In genomic region chr16:12497558-12497957, GRCh38 we compare ENCODE assay signal across 22 cellular contexts.
DNase-seq lines count a peak whose midpoint lies in the region; ATAC-seq, FAIRE-seq and TF ChIP-seq lines count a peak whose summit lies in the region.
"Had no signal": no experiment of that assay in that cellular context is flagged by ENCODE, and none has a peak within 500 bp of the region (broad histone marks: within the 10 kb centered on the region; RNA-seq: fewer than 3 reads in every experiment).

No MANE protein-coding gene starts in this region.

- intact Hi-C loops in kidney (cut with DNase I) = no loop called here

- H3K4me1 Mint-ChIP-seq in progenitor cell of endocrine pancreas (ENCODE audit: low read depth) = peaks cover 8% of the 10 kb centered on the region
- H3K4me1 Mint-ChIP-seq: mesothelial cell of epicardium had no signal

- no peak for TF ChIP-seq CTCF in kidney (IDR thresholded peaks at IDR 0.05; ENCODE audit: borderline replicate concordance, extremely low read depth, insufficient read depth)
- no peak for TF ChIP-seq CTCF in progenitor cell of endocrine pancreas (IDR thresholded peaks at IDR 0.05; ENCODE audit: unreplicated experiment)

- no peaks in the 10 kb centered on the region for H3K36me3 Mint-ChIP-seq in progenitor cell of endocrine pancreas (ENCODE audit: insufficient read depth)
- H3K36me3 Mint-ChIP-seq: mesothelial cell of epicardium had no signal

- H3K4me1 ChIP-seq in kidney (ENCODE audit: control insufficient read depth in 1 of 2, insufficient read depth in 1 of 2, low read depth in 1 of 2, low read length in 2 of 2) = peaks cover 29 to 36% of the 10 kb centered on the region in 2 donors
- H3K4me1 ChIP-seq: upper lobe of right lung had no signal

- no peaks in the 10 kb centered on the region for H3K9me3 ChIP-seq in kidney (ENCODE audit: control insufficient read depth in 1 of 2, low read length in 2 of 2)
- H3K9me3 ChIP-seq: upper lobe of right lung had no signal

- H3K36me3 ChIP-seq in kidney (ENCODE audit: control insufficient read depth in 1 of 2, insufficient read depth in 2 of 2, low read length in 2 of 2) = no peaks in the 10 kb centered on the region
- H3K36me3 ChIP-seq: upper lobe of right lung had no signal

- peak overlapping the region in 1 of 2 donors; percentile 3 for H3K9ac ChIP-seq in kidney (ENCODE audit: low read length in 2 of 2)
- H3K9ac ChIP-seq: KMS-11 had no signal

- FAIRE-seq in kidney (lab: Jason Lieb, UNC) = no peak
- FAIRE-seq: RCC 7860 had no signal

- H3K27ac ChIP-seq in kidney (ENCODE audit: low read depth in 2 of 2, low read length in 2 of 2) = peak overlapping the region; percentile 29 to 77
- H3K27ac ChIP-seq: KMS-11, upper lobe of right lung had no signal

- H3K4me3 Mint-ChIP-seq in progenitor cell of endocrine pancreas (ENCODE audit: low read depth) = no peak overlapping the region
- H3K4me3 Mint-ChIP-seq: activated CD4-positive, alpha-beta T cell treated with anti-CD3 and anti-CD28 coated beads, Interleukin-2, amount 10 ng/mL, durations not matched to agents 24 days and 14 days; activated naive CD4-positive, alpha-beta T cell treated with anti-CD3 and anti-CD28 coated beads, Interleukin-2, amount 50 U/mL, for 24 hours; central memory CD8-positive, alpha-beta T cell; mesothelial cell of epicardium; naive thymus-derived CD4-positive, alpha-beta T cell had no signal

- no peak overlapping the region for H3K4me3 ChIP-seq in kidney (ENCODE audit: low read length in 2 of 2)
- H3K4me3 ChIP-seq: upper lobe of right lung had no signal

- H3K27me3 Mint-ChIP-seq in progenitor cell of endocrine pancreas = no peaks in the 10 kb centered on the region
- H3K27me3 Mint-ChIP-seq: activated CD4-positive, alpha-beta T cell treated with anti-CD3 and anti-CD28 coated beads, Interleukin-2, amount 10 ng/mL, durations not matched to agents 24 days and 14 days; activated naive CD4-positive, alpha-beta T cell treated with anti-CD3 and anti-CD28 coated beads, Interleukin-2, amount 50 U/mL, for 24 hours; central memory CD8-positive, alpha-beta T cell; naive thymus-derived CD4-positive, alpha-beta T cell had no signal

- no peak overlapping the region for H3K27ac Mint-ChIP-seq in progenitor cell of endocrine pancreas
- H3K27ac Mint-ChIP-seq: activated CD4-positive, alpha-beta T cell treated with anti-CD3 and anti-CD28 coated beads, Interleukin-2, amount 10 ng/mL, durations not matched to agents 24 days and 14 days; activated naive CD4-positive, alpha-beta T cell treated with anti-CD3 and anti-CD28 coated beads, Interleukin-2, amount 50 U/mL, for 24 hours; mesothelial cell of epicardium had no signal

- H3K9me3 Mint-ChIP-seq in progenitor cell of endocrine pancreas (ENCODE audit: low read depth) = no peaks in the 10 kb centered on the region
- H3K9me3 Mint-ChIP-seq: activated naive CD4-positive, alpha-beta T cell treated with anti-CD3 and anti-CD28 coated beads, Interleukin-2, amount 50 U/mL, for 24 hours; central memory CD8-positive, alpha-beta T cell; mesothelial cell of epicardium had no signal

- peak; percentile 25 for DNase-seq in Ammon's horn (ENCODE audit: low spot score)
- peak; percentile 74 for DNase-seq in SK-MEL-5 (ENCODE audit: low read depth, low spot score)
- DNase-seq in kidney = no peak
- DNase-seq in pons (ENCODE audit: low spot score) = peak; percentile 87
- no peak for DNase-seq in progenitor cell of endocrine pancreas (ENCODE audit: low spot score, unreplicated experiment)
- no peak for DNase-seq in activated gamma-delta T cell (lab: John Stamatoyannopoulos, UW)
- DNase-seq: activated CD4-positive, alpha-beta T cell treated with anti-CD3 and anti-CD28 coated beads, Interleukin-2, amount 10 ng/mL, durations not matched to agents 24 days and 14 days; COR-L47; H7; left cardiac atrium; naive thymus-derived CD4-positive, alpha-beta T cell; NCI-H187; NCI-H524 treated with DMSO at 0.1 percent for 48 hours; T-helper 2 cell; upper lobe of right lung had no signal

- ATAC-seq in GM19328 (IDR thresholded peaks at IDR 0.05; ENCODE audit: unreplicated experiment) (no peak), GM18511 (IDR thresholded peaks at IDR 0.05; ENCODE audit: unreplicated experiment) (no peak)
- ATAC-seq: left cardiac atrium; naive thymus-derived CD4-positive, alpha-beta T cell; upper lobe of right lung had no signal

- in situ Hi-C loops in SK-MEL-5 (cut with HindIII; ENCODE audit: low pct_unique_long_range_greater_than_20kb, low sequenced_read_pairs) = no loop called here

Comparison
In these comparisons a context has a peak if more than half of its experiments do, and no peak if none do; other contexts are left out.
1. DNase-seq: peak in Ammon's horn (single experiment), SK-MEL-5 (single experiment) and pons (single experiment); none in kidney (single experiment), progenitor cell of endocrine pancreas (single experiment) and activated gamma-delta T cell (single experiment).